8 cellular contexts compared by ENCODE assay signal in genomic region chr17:46922804-46923635, GRCh38. TPM values are rescaled to one million over a fixed set of nuclear protein-coding genes. Genes with fewer than 3 reads are reported as not detected.
DNase-seq lines count a peak whose midpoint lies in the region; TF ChIP-seq lines count a peak whose summit lies in the region.

Gene GOSR2, plus strand, starts transcription at chr17:46923160. Its CDS starts 33 bp downstream, at chr17:46923193.

- no peaks in the 10 kb centered on the region for H3K9me3 Mint-ChIP-seq in activated naive CD4-positive, alpha-beta T cell treated with anti-CD3 and anti-CD28 coated beads, Interleukin-2, amount 10 ng/mL, durations not matched to agents 7 days and 5 days

- H3K4me3 ChIP-seq in HFF-Myc (replicated peaks; ENCODE audit: low read depth, low read length) = peak within 1 kb of the TSS; percentile 90
- peak within 1 kb of the TSS; percentile 82 for H3K4me3 ChIP-seq in SK-N-MC
- H3K4me3 ChIP-seq in suprapubic skin = peak within 1 kb of the TSS; percentile 84

- H3K27me3 Mint-ChIP-seq in activated naive CD4-positive, alpha-beta T cell treated with anti-CD3 and anti-CD28 coated beads, Interleukin-2, amount 10 ng/mL, durations not matched to agents 7 days and 5 days = no peaks in the 10 kb centered on the region

- H3K9ac ChIP-seq in SK-N-MC (ENCODE audit: insufficient read length) = peak within 1 kb of the TSS; percentile 89

- H3K27me3 ChIP-seq in suprapubic skin = no peaks in the 10 kb centered on the region

- peak; percentile 55 for DNase-seq in GM04503 (ENCODE audit: low read depth)
- DNase-seq in HFF-Myc (ENCODE audit: extremely low read depth, low read depth) = peak; percentile 76
- DNase-seq in NAMALWA (ENCODE audit: low spot score) = peak; percentile 92
- DNase-seq in SK-N-MC (ENCODE audit: low read depth, low spot score) = peak; percentile 76
- peak; percentile 93 for DNase-seq in activated naive CD4-positive, alpha-beta T cell treated with anti-CD3 and anti-CD28 coated beads, Interleukin-2, amount 10 ng/mL, durations not matched to agents 7 days and 5 days
- DNase-seq in germinal center (ENCODE audit: low spot score) = peak; percentile 92
- DNase-seq in occipital lobe (lab: John Stamatoyannopoulos, UW) = peak; percentile 84
- peak; percentile 92 to 94 for DNase-seq in suprapubic skin (ENCODE audit: low spot score in 2 of 2)

- H3K36me3 Mint-ChIP-seq in activated naive CD4-positive, alpha-beta T cell treated with anti-CD3 and anti-CD28 coated beads, Interleukin-2, amount 10 ng/mL, durations not matched to agents 7 days and 5 days = peaks cover 16% of the 10 kb centered on the region

- no peak for TF ChIP-seq CTCF in HFF-Myc (IDR thresholded peaks at IDR 0.05; ENCODE audit: low read depth, low read length, missing control alignments)
- no peak for TF ChIP-seq CTCF in suprapubic skin (IDR thresholded peaks at IDR 0.05)

- peaks cover 58% of the 10 kb centered on the region for H3K4me1 Mint-ChIP-seq in activated naive CD4-positive, alpha-beta T cell treated with anti-CD3 and anti-CD28 coated beads, Interleukin-2, amount 10 ng/mL, durations not matched to agents 7 days and 5 days

- H3K36me3 ChIP-seq in SK-N-MC (ENCODE audit: insufficient read depth, low read length) (no peaks in the 10 kb centered on the region), suprapubic skin (no peaks in the 10 kb centered on the region)

- H3K4me3 Mint-ChIP-seq in activated naive CD4-positive, alpha-beta T cell treated with anti-CD3 and anti-CD28 coated beads, Interleukin-2, amount 10 ng/mL, durations not matched to agents 7 days and 5 days = peak within 1 kb of the TSS; percentile 82

- peak; percentile 58 to 92 for TF ChIP-seq POLR2A in suprapubic skin (IDR thresholded peaks at IDR 0.05)

- H3K4me1 ChIP-seq in suprapubic skin = peaks cover 46% of the 10 kb centered on the region

- no peak for TF ChIP-seq EP300 in suprapubic skin (IDR thresholded peaks at IDR 0.05)

- peak within 1 kb of the TSS; percentile 96 for H3K27ac Mint-ChIP-seq in activated naive CD4-positive, alpha-beta T cell treated with anti-CD3 and anti-CD28 coated beads, Interleukin-2, amount 10 ng/mL, durations not matched to agents 7 days and 5 days

- CTCF ChIA-PET in activated naive CD4-positive, alpha-beta T cell treated with anti-CD3 and anti-CD28 coated beads, Interleukin-2, amount 10 ng/mL, durations not matched to agents 7 days and 5 days (lab: Charles Lee) = no interaction called here

- 1% methylated on average over 28 of the region's 52 CpGs for WGBS in suprapubic skin

- H3K27ac ChIP-seq in SK-N-MC = peak within 1 kb of the TSS; percentile 99
- peak within 1 kb of the TSS; percentile 95 for H3K27ac ChIP-seq in suprapubic skin

- H3K9me3 ChIP-seq in SK-N-MC (ENCODE audit: low read depth, low read length) (no peaks in the 10 kb centered on the region), suprapubic skin (no peaks in the 10 kb centered on the region)

RNA-seq across cellular contexts. Expression of gene GOSR2, which starts in this region (rescaled TPM):
- total RNA-seq in occipital lobe (40.7 TPM), suprapubic skin (10 to 100 TPM; 28.1 to 72.6 (median 41.1) TPM)

Comparison
In these comparisons a context has a peak if more than half of its experiments do, and no peak if none do; other contexts are left out.
1. Peak in every context shown above with its lines: DNase-seq, H3K4me3 ChIP-seq and H3K27ac ChIP-seq.